8 cellular contexts compared by ENCODE assay signal in the genomic region with DNA sequence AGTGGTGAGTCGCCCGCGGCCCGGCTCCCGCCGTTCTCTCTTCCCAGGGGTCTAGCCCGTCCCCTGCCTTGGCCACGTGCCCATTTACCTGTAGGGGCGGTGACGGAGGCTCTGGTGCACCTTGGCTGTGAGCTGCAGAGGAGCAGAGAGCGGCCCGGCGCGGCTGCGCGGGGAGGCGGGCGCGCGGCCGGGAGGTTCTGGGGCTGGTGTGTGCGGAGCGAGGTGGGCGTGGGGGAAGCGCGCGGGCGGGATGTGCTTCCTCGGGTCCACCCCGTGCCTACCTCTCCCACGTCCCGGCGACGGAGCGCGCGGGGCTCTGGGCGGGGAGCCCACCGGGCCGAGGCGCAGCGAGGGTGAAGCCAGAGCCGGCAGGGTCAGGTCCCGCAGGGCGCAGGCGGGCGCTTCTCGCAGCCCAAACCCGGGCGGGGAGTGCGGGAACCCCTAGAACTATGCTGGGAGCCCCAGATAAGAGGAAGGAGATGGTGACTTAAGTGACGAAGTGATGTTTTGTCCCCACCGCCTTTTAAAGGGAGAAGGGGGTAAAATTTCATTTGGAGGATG. TPM values are rescaled to one million over a fixed set of nuclear protein-coding genes. Genes with fewer than 3 reads are reported as not detected.
DNase-seq lines count a peak whose midpoint lies in the region; ATAC-seq, FAIRE-seq and TF ChIP-seq lines count a peak whose summit lies in the region.

No MANE protein-coding gene starts in this region.

- peak overlapping the region; percentile 81 for H3K4me2 ChIP-seq in HepG2 (ENCODE audit: low read depth, low read length)

- intact Hi-C loops in HepG2 (cut with micrococcal nuclease; ENCODE audit: unreplicated experiment) = loop anchor here (2.0 to 5.0 kb wide), 4 partner anchors 51 to 99 kb away; partner anchors contain the start of gene C7orf57

- no peaks in the 10 kb centered on the region for H4K20me1 ChIP-seq in HepG2 (ENCODE audit: insufficient read depth, low read length)

- TF ChIP-seq POLR2A in GM18951 (IDR thresholded peaks at IDR 0.05; ENCODE audit: extremely low read depth, insufficient read depth, insufficient read length) = peak; percentile 20
- no peak for TF ChIP-seq POLR2A in HepG2 (IDR thresholded peaks at IDR 0.05; ENCODE audit: insufficient read depth in 1 of 2, low read depth in 2 of 2, low read length in 2 of 2)

- TF ChIP-seq RAD21 in HepG2 (CRISPR knock-in tag; IDR thresholded peaks at IDR 0.05) = no peak

- in situ Hi-C loops in GM18951 (cut with MboI; ENCODE audit: low sequenced_read_pairs, unreplicated experiment) = no loop called here
- in situ Hi-C loops in HepG2 (cut with HindIII; ENCODE audit: extremely low pct_ligation_motif_present, low pct_unique_long_range_greater_than_20kb) = no loop called here

- H3K4me3 ChIP-seq in ACC112 (ENCODE audit: low read depth, low read length) (peak overlapping the region; percentile 90), cardiac fibroblast (replicated peaks in 1 of 2; ENCODE audit: low read depth in 2 of 2, low read length in 2 of 2) (peak overlapping the region; percentile 90 to 95), HepG2 (replicated peaks in 1 of 3; ENCODE audit: insufficient read depth in 1 of 3, low read depth in 2 of 3, low read length in 3 of 3) (peak overlapping the region; percentile 81 to 87 (median 86))

- TF ChIP-seq CTCF in cardiac fibroblast (IDR thresholded peaks at IDR 0.05; ENCODE audit: low read depth, low read length) = no peak
- TF ChIP-seq CTCF in HepG2 (CRISPR knock-in tag; IDR thresholded peaks at IDR 0.05) = no peak

- peak overlapping the region; percentile 79 for H3K9ac ChIP-seq in HepG2 (ENCODE audit: insufficient read depth, low read depth, low read length)

- peak overlapping the region; percentile 98 for H3K27ac ChIP-seq in ACC112 (ENCODE audit: low read depth, low read length)
- peak overlapping the region; percentile 90 for H3K27ac ChIP-seq in HepG2 (ENCODE audit: extremely low read length, insufficient read depth, low read length)

- CTCF ChIA-PET in HepG2 (lab: Yijun Ruan, JAX; ENCODE audit: low intra/inter-chr PET ratio, low total read pairs) = no interaction called here

- H3K4me1 ChIP-seq in ACC112 (ENCODE audit: control insufficient read depth, insufficient read depth, low read length, unreplicated experiment) (peaks cover 61% of the 10 kb centered on the region), HepG2 (ENCODE audit: insufficient read depth, low read length) (peaks cover 49% of the 10 kb centered on the region)

- no peaks in the 10 kb centered on the region for H3K9me3 ChIP-seq in HepG2 (ENCODE audit: low read length)

- ATAC-seq in HG03159 (IDR thresholded peaks at IDR 0.05; ENCODE audit: unreplicated experiment) (peak; percentile 21), HepG2 (peak; percentile 48)

- POLR2A ChIA-PET in HepG2 (lab: Yijun Ruan, JAX) = interaction anchor here (1.0 to 3.4 kb wide), 10 partner anchors 12 to 355 kb away, joined by 3 to 34 read pairs (median 6); no protein-coding TSS in a partner anchor

- peaks cover 23% of the 10 kb centered on the region for H3K79me2 ChIP-seq in ACC112 (ENCODE audit: control insufficient read depth, insufficient read depth, low read length, unreplicated experiment)
- H3K79me2 ChIP-seq in HepG2 (ENCODE audit: insufficient read depth, low read length) = no peaks in the 10 kb centered on the region

- no peak for FAIRE-seq in HepG2 (lab: Jason Lieb, UNC)

- H3K36me3 ChIP-seq in ACC112 (ENCODE audit: insufficient read depth, low read length) (peaks cover 26% of the 10 kb centered on the region), HepG2 (replicated peaks in 1 of 2; ENCODE audit: control insufficient read depth in 1 of 2, insufficient read depth in 2 of 2, low read length in 2 of 2) (peaks cover 3 to 8% of the 10 kb centered on the region in 2 experiments; a peak in 2 of 5 replicates)

- WGBS in HepG2 (ENCODE audit: low lambda C conversion rate) = 40% methylated on average over 13 of the region's 53 CpGs

- TF ChIP-seq EP300 in HepG2 (IDR thresholded peaks at IDR 0.05; ENCODE audit: low read depth in 2 of 2, low read length in 2 of 2) (no peak), HepG2 (CRISPR knock-in tag; IDR thresholded peaks at IDR 0.05; ENCODE audit: borderline replicate concordance) (no peak)

- H2AFZ ChIP-seq in ACC112 (ENCODE audit: low read length, unreplicated experiment) (no peak overlapping the region), HepG2 (ENCODE audit: low read length) (no peak overlapping the region)

- no peaks in the 10 kb centered on the region for H3K27me3 ChIP-seq in ACC112 (ENCODE audit: insufficient read depth, low read length)
- no peaks in the 10 kb centered on the region for H3K27me3 ChIP-seq in HepG2 (ENCODE audit: control insufficient read depth in 1 of 2, insufficient read depth in 2 of 2, low read length in 2 of 2)

- DNase-seq in SW480 (ENCODE audit: low spot score) = peak; percentile 80
- peak; percentile 32 to 41 for DNase-seq in cardiac fibroblast (ENCODE audit: low read depth in 2 of 2)
- no peak for DNase-seq in HepG2 (ENCODE audit: low spot score)
- DNase-seq in stimulated activated CD8-positive, alpha-beta memory T cell treated with anti-CD3 and anti-CD28 coated beads, Interleukin-2, amount 100 ng/mL, for 48 hours (ENCODE audit: low read depth in 2 of 2) = peak; percentile 34 to 45
- DNase-seq in RPMI8226 = no peak

- BruUV-seq in HepG2 (replicated peaks; lab: Mats Ljungman, UMichigan) = no TSS peak

TF ChIP-seq in HepG2, 621 proteins besides CTCF, POLR2A, EP300 and RAD21 (continues in another document):
- 0 out of 2 replicates have a peak, but pooled peaks have one; percentile 23 for TF ChIP-seq ZFP36L1 (CRISPR knock-in tag; IDR thresholded peaks at IDR 0.05)
- no peak for TF ChIP-seq ZNF329 (CRISPR knock-in tag; IDR thresholded peaks at IDR 0.05; ENCODE audit: low read depth)
- TF ChIP-seq AGO2 (optimal IDR thresholded peaks at IDR 0.05; ENCODE audit: low read depth, low read length) = peak; percentile 49
- no peak for TF ChIP-seq GTF2F1 (IDR thresholded peaks at IDR 0.05; ENCODE audit: low read length)

RNA-seq across cellular contexts. Expression of gene UPP1, which starts 0.4 kb away (rescaled TPM):
- 5.5 and 5.7 TPM in 2 replicates for total RNA-seq in HepG2 (2016; rRNA removed; fragmentation: Illumina TruSeq; extraction: Trizol)
- 4.4 and 7.3 TPM in 2 replicates for total RNA-seq in HepG2 (2016; cell fraction: cytosol; rRNA removed; fragmentation: Illumina TruSeq; extraction: Trizol; ENCODE audit: low read depth)
- total RNA-seq in HepG2 (2016; cell fraction: insoluble cytoplasmic fraction; rRNA removed; fragmentation: Illumina TruSeq; extraction: Trizol) = 5.0 and 5.2 TPM in 2 replicates
- total RNA-seq in HepG2 (2016; cell fraction: membrane; rRNA removed; fragmentation: Illumina TruSeq; extraction: Trizol) = 8.2 and 9.6 TPM in 2 replicates
- total RNA-seq in HepG2 (2016; cell fraction: nucleus; rRNA removed; fragmentation: Illumina TruSeq; extraction: Trizol) = 4.1 and 4.4 TPM in 2 replicates
- 9.8 and 12.4 TPM in 2 replicates for polyA plus RNA-seq in HepG2 (2011; rRNA removed)
- polyA plus RNA-seq in HepG2 (2011; cell fraction: cytosol; rRNA removed) = 9.5 and 11.8 TPM in 2 replicates
- polyA plus RNA-seq in HepG2 (2011; cell fraction: nucleus; rRNA removed) = 20.6 and 22.1 TPM in 2 replicates
- 5.4 and 9.0 TPM in 2 replicates for polyA plus RNA-seq in HepG2 (2012)
- polyA plus RNA-seq in HepG2 (2016; cell fraction: cytosol; fragmentation: Illumina TruSeq; extraction: Trizol; ENCODE audit: low read depth) = 7.9 and 9.8 TPM in 2 replicates
- polyA plus RNA-seq in HepG2 (2016; cell fraction: insoluble cytoplasmic fraction; fragmentation: Illumina TruSeq; extraction: Trizol; ENCODE audit: low read depth) = 7.1 and 8.0 TPM in 2 replicates
- 8.1 and 8.4 TPM in 2 replicates for polyA plus RNA-seq in HepG2 (2016; cell fraction: membrane; fragmentation: Illumina TruSeq; extraction: Trizol; ENCODE audit: low read depth)
- polyA plus RNA-seq in HepG2 (2016; cell fraction: nucleus; fragmentation: Illumina TruSeq; extraction: Trizol; ENCODE audit: insufficient read depth, low read depth) = 8.7 and 10.6 TPM in 2 replicates
- polyA minus RNA-seq in HepG2 (2011; rRNA and poly(A)+ RNA removed; ENCODE audit: low replicate concordance) = 7.2 and 13.8 TPM in 2 replicates
- polyA minus RNA-seq in HepG2 (2011; cell fraction: cytosol; rRNA and poly(A)+ RNA removed) = 3.3 and 3.4 TPM in 2 replicates
- 7.9 and 9.2 TPM in 2 replicates for polyA minus RNA-seq in HepG2 (2011; cell fraction: nucleus; rRNA and poly(A)+ RNA removed)

RNA-seq across cellular contexts. Expression of gene C7orf57, which starts 54.2 kb away (rescaled TPM):
- total RNA-seq in HepG2 (2016; rRNA removed; fragmentation: Illumina TruSeq; extraction: Trizol) = not detected in 2 replicates
- not detected in 2 replicates for total RNA-seq in HepG2 (2016; cell fraction: cytosol; rRNA removed; fragmentation: Illumina TruSeq; extraction: Trizol; ENCODE audit: low read depth)
- total RNA-seq in HepG2 (2016; cell fraction: insoluble cytoplasmic fraction; rRNA removed; fragmentation: Illumina TruSeq; extraction: Trizol) = not detected in 2 replicates
- not detected in 2 replicates for total RNA-seq in HepG2 (2016; cell fraction: membrane; rRNA removed; fragmentation: Illumina TruSeq; extraction: Trizol)
- not detected in 2 replicates for total RNA-seq in HepG2 (2016; cell fraction: nucleus; rRNA removed; fragmentation: Illumina TruSeq; extraction: Trizol)
- not detected in 2 replicates for polyA plus RNA-seq in HepG2 (2011; rRNA removed)
- not detected in 2 replicates for polyA plus RNA-seq in HepG2 (2011; cell fraction: cytosol; rRNA removed)
- not detected in 2 replicates for polyA plus RNA-seq in HepG2 (2011; cell fraction: nucleus; rRNA removed)
- not detected in 2 replicates for polyA plus RNA-seq in HepG2 (2012)
- polyA plus RNA-seq in HepG2 (2016; cell fraction: cytosol; fragmentation: Illumina TruSeq; extraction: Trizol; ENCODE audit: low read depth) = not detected in 2 replicates
- not detected in 2 replicates for polyA plus RNA-seq in HepG2 (2016; cell fraction: insoluble cytoplasmic fraction; fragmentation: Illumina TruSeq; extraction: Trizol; ENCODE audit: low read depth)
- polyA plus RNA-seq in HepG2 (2016; cell fraction: membrane; fragmentation: Illumina TruSeq; extraction: Trizol; ENCODE audit: low read depth) = not detected in 2 replicates
- not detected in 2 replicates for polyA plus RNA-seq in HepG2 (2016; cell fraction: nucleus; fragmentation: Illumina TruSeq; extraction: Trizol; ENCODE audit: insufficient read depth, low read depth)
- not detected in 2 replicates for polyA minus RNA-seq in HepG2 (2011; rRNA and poly(A)+ RNA removed; ENCODE audit: low replicate concordance)
- not detected in 2 replicates for polyA minus RNA-seq in HepG2 (2011; cell fraction: cytosol; rRNA and poly(A)+ RNA removed)
- not detected in 2 replicates for polyA minus RNA-seq in HepG2 (2011; cell fraction: nucleus; rRNA and poly(A)+ RNA removed)

Comparison
In these comparisons a context has a peak if more than half of its experiments do, and no peak if none do; other contexts are left out.
1. DNase-seq: peak in SW480 (single experiment), cardiac fibroblast (2 of 2) and stimulated activated CD8-positive, alpha-beta memory T cell treated with anti-CD3 and anti-CD28 coated beads, Interleukin-2, amount 100 ng/mL, for 48 hours (2 of 2); none in HepG2 (single experiment) and RPMI8226 (single experiment).
2. Peak in every context shown above with its lines, with median percentiles within 50 percentile points of each other: H3K4me3 ChIP-seq.